1 cellular context compared by ENCODE assay signal in the genomic region with DNA sequence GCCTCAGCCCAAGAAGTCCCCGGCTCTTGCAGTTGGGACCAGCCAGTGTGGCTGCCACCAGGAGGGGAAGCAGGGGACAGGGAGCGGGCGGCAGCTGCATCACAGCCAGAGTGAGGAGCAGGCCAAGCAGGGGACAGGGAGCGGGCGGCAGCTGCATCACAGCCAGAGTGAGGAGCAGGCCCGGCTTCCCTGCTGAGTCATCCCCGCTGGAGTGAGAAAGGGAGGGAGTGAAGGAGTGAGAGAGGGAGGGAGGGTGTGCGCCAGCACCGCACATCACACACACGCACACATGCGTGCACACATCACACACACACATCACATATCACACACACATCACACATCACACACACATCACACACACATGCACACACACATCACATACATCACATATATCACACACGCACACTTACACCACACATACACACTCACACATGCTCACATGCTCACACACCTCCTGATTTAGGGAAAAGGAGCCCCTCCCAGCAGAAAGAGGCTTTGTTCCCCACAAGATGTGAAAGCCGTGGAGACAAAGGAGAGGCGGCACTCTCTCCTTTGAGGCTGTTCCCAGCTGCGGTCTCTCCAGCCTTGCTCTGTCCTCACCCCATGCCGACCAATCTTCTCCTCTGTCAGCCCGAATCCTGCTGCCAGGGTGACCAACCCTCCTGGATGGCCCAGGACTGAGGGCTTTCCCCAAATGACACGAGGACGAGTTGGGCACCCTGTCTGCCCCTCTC.
TF ChIP-seq lines count a peak whose summit lies in the region.

No MANE protein-coding gene starts in this region.

TF ChIP-seq in A549, 52 proteins besides CTCF, POLR2A, EP300 and RAD21 (continued from another document):
- no peak for TF ChIP-seq RNF2 (IDR thresholded peaks at IDR 0.05; ENCODE audit: borderline replicate concordance, low read depth)
- no peak for TF ChIP-seq RARB (CRISPR knock-in tag; IDR thresholded peaks at IDR 0.05)
- TF ChIP-seq CHD2 (IDR thresholded peaks at IDR 0.05; ENCODE audit: low read length, partially characterized antibody): no peak
TF ChIP-seq in A549: peak in this region for 2.
